Comparison of ENCODE assay signal across 3 cellular contexts in genomic region chr22:47515384-47516125, GRCh38.
TF ChIP-seq lines count a peak whose summit lies in the region.

No MANE protein-coding gene starts in this region.

TF ChIP-seq in SK-N-SH, 30 proteins besides CTCF, POLR2A, EP300 and RAD21 (continued from another document):
- TF ChIP-seq IRF3 (IDR thresholded peaks at IDR 0.05; ENCODE audit: low read depth, low read length) (no peak), POLR2AphosphoS5 (IDR thresholded peaks at IDR 0.05; ENCODE audit: low read depth, low read length) (no peak), TEAD4 (IDR thresholded peaks at IDR 0.05; ENCODE audit: borderline replicate concordance, insufficient read depth) (no peak), MXI1 (IDR thresholded peaks at IDR 0.05; ENCODE audit: low read depth, low read length) (no peak), RFX5 (IDR thresholded peaks at IDR 0.05; ENCODE audit: low read length) (no peak), RCOR1 (IDR thresholded peaks at IDR 0.05; ENCODE audit: low read length) (no peak), TCF12 (IDR thresholded peaks at IDR 0.05) (no peak), JUND (IDR thresholded peaks at IDR 0.05) (no peak), MEF2A (IDR thresholded peaks at IDR 0.05; ENCODE audit: borderline replicate concordance, low read depth) (no peak), ELF1 (IDR thresholded peaks at IDR 0.05) (no peak), EZH2phosphoT487 (IDR thresholded peaks at IDR 0.05; ENCODE audit: borderline replicate concordance, low read depth) (no peak), FOXJ3 (CRISPR knock-in tag; IDR thresholded peaks at IDR 0.05) (no peak), NRF1 (IDR thresholded peaks at IDR 0.05; ENCODE audit: low read depth, low read length) (no peak), NFIC (IDR thresholded peaks at IDR 0.05; ENCODE audit: borderline replicate concordance) (no peak), MAX (IDR thresholded peaks at IDR 0.05; ENCODE audit: low read depth) (no peak), USF2 (IDR thresholded peaks at IDR 0.05; ENCODE audit: borderline replicate concordance, low read depth, low read length) (no peak)

TF ChIP-seq in SK-N-SH treated with all-trans-retinoic acid at 6 μM for 48 hours, 23 proteins besides CTCF, POLR2A, EP300 and RAD21 (continued from another document):
- TF ChIP-seq PATZ1 (CRISPR knock-in tag; IDR thresholded peaks at IDR 0.05; ENCODE audit: borderline replicate concordance) (no peak), BACH2 (CRISPR knock-in tag; IDR thresholded peaks at IDR 0.05; ENCODE audit: borderline replicate concordance) (no peak), ZNF8 (CRISPR knock-in tag; IDR thresholded peaks at IDR 0.05) (no peak), CSDC2 (CRISPR knock-in tag; IDR thresholded peaks at IDR 0.05) (no peak), ZNF565 (CRISPR knock-in tag; conservative IDR thresholded peaks at IDR 0.05; ENCODE audit: low read depth) (no peak), TSHZ2 (CRISPR knock-in tag; IDR thresholded peaks at IDR 0.05) (no peak), CREB5 (CRISPR knock-in tag; IDR thresholded peaks at IDR 0.05; ENCODE audit: low read depth) (no peak), OSR1 (CRISPR knock-in tag; IDR thresholded peaks at IDR 0.05) (no peak)

TF ChIP-seq in K562, 482 proteins besides CTCF, POLR2A, EP300 and RAD21 (continued from another document):
- no peak for TF ChIP-seq ID3 (CRISPR knock-in tag; IDR thresholded peaks at IDR 0.05)
- TF ChIP-seq ID3 (tag; IDR thresholded peaks at IDR 0.05), result no peak
- no peak for TF ChIP-seq ZC3H4 (CRISPR knock-in tag; IDR thresholded peaks at IDR 0.05; ENCODE audit: borderline replicate concordance)
- peak; percentile 34; the same call in 1 of the 2 replicates for TF ChIP-seq NFE2L1 (tag; IDR thresholded peaks at IDR 0.05; ENCODE audit: borderline replicate concordance, low read depth)
- TF ChIP-seq GTF2B (IDR thresholded peaks at IDR 0.05; ENCODE audit: extremely low read depth, insufficient read length), result no peak
- TF ChIP-seq ZNF277 (CRISPR knock-in tag; IDR thresholded peaks at IDR 0.05; ENCODE audit: borderline replicate concordance), result no peak
- TF ChIP-seq IRF1 (CRISPR knock-in tag; IDR thresholded peaks at IDR 0.05; ENCODE audit: borderline replicate concordance), result no peak
- no peak for TF ChIP-seq ZNF436 (CRISPR knock-in tag; IDR thresholded peaks at IDR 0.05)
- TF ChIP-seq NFE2 (IDR thresholded peaks at IDR 0.05; ENCODE audit: low read depth), result peak; percentile 32; the same call in 1 of the 2 replicates
- TF ChIP-seq KDM5B (IDR thresholded peaks at IDR 0.05; ENCODE audit: insufficient replicate concordance, low read depth, low read length), result no peak
- TF ChIP-seq CAMTA2 (CRISPR knock-in tag; conservative IDR thresholded peaks at IDR 0.05), result no peak
- no peak for TF ChIP-seq GATA2 (CRISPR knock-in tag; IDR thresholded peaks at IDR 0.05)
- TF ChIP-seq NRF1 (conservative IDR thresholded peaks at IDR 0.05 in 1 of 2, IDR thresholded peaks at IDR 0.05 in 1 of 2), result no peak
- TF ChIP-seq MAFF (IDR thresholded peaks at IDR 0.05; ENCODE audit: low read length), result peak; percentile 21; the same call in 1 of the 2 replicates
- peak; percentile 22; the same call in 1 of the 2 replicates for TF ChIP-seq MAFK (IDR thresholded peaks at IDR 0.05; ENCODE audit: low read length)
- TF ChIP-seq PHTF2 (CRISPR knock-in tag; IDR thresholded peaks at IDR 0.05), result no peak
- no peak for TF ChIP-seq PHB (CRISPR knock-in tag; IDR thresholded peaks at IDR 0.05)
- peak; percentile 74 for TF ChIP-seq MAFG (tag; conservative IDR thresholded peaks at IDR 0.05)
